ENCODE assay signal across 1 cellular context in the genomic region with DNA sequence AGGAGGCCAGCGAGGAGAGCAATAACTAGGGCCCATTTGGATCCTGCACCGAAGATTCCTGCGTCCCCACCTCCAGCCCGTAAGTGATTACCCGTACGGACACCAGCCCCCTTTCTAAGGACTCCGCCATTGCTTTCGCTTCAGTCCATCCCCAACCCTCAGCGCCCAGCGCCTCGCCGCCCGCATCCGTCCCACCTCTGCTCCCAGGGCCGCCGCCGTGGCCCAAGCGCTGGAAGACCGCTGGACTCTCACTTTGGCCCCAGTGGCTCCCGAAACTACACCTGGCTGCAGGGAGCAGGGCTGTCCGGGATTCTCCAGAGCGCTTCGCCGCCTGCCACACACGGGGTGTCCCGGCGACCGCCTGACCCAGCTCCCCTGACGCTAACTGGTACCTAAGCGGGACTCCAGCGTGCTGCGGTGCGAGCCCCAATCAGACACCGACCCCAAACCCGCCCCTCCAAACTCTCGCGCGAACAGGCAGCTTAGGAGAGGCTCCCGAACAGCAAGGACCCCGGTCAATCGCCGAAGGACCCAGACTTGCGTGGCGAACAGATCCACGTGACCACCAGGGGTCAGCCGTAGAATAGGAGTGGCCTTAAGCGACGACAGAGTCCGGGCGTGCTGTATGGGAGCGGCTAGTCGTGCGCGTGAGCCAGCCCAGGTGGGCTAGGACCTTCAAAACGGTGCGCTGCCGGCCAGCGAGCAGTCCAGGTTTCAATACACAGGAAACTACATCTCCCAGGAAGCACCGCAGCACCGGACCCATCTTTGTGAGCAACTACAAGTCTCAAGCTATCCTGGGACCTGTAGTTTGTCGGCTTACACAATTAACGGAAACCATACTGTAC.
TF ChIP-seq lines count a peak whose summit lies in the region.

TSS of gene CNPY2 (minus strand) at position 363 of the 848 bp plus-strand sequence. CDS start 771 bp downstream, outside the sequence.

TF ChIP-seq in HepG2, 621 proteins besides CTCF, POLR2A, EP300 and RAD21 (continued from another document and continues in another):
- peak; percentile 57; the same call in 1 of the 2 replicates for TF ChIP-seq ZNF576 (CRISPR knock-in tag; IDR thresholded peaks at IDR 0.05)
- TF ChIP-seq KDM6A (CRISPR knock-in tag; IDR thresholded peaks at IDR 0.05; ENCODE audit: low read depth): no peak
- TF ChIP-seq RAD51 (IDR thresholded peaks at IDR 0.05; ENCODE audit: borderline replicate concordance): peak; percentile 78
- TF ChIP-seq CREBL2 (CRISPR knock-in tag; IDR thresholded peaks at IDR 0.05; ENCODE audit: borderline replicate concordance): peak; percentile 39; the same call in 1 of the 2 replicates
- TF ChIP-seq, protein P1, sequence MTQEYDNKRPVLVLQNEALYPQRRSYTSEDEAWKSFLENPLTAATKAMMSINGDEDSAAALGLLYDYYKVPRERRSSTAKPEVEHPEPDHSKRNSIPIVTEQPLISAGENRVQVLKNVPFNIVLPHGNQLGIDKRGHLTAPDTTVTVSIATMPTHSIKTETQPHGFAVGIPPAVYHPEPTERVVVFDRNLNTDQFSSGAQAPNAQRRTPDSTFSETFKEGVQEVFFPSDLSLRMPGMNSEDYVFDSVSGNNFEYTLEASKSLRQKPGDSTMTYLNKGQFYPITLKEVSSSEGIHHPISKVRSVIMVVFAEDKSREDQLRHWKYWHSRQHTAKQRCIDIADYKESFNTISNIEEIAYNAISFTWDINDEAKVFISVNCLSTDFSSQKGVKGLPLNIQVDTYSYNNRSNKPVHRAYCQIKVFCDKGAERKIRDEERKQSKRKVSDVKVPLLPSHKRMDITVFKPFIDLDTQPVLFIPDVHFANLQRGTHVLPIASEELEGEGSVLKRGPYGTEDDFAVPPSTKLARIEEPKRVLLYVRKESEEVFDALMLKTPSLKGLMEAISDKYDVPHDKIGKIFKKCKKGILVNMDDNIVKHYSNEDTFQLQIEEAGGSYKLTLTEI (CRISPR knock-in tag; conservative IDR thresholded peaks at IDR 0.05): no peak
- TF ChIP-seq ZBTB42 (CRISPR knock-in tag; IDR thresholded peaks at IDR 0.05): 0 out of 2 replicates have a peak, but pooled peaks have one; percentile 76
- TF ChIP-seq SRF (IDR thresholded peaks at IDR 0.05; ENCODE audit: low read depth, low read length): no peak
- TF ChIP-seq, protein P2, sequence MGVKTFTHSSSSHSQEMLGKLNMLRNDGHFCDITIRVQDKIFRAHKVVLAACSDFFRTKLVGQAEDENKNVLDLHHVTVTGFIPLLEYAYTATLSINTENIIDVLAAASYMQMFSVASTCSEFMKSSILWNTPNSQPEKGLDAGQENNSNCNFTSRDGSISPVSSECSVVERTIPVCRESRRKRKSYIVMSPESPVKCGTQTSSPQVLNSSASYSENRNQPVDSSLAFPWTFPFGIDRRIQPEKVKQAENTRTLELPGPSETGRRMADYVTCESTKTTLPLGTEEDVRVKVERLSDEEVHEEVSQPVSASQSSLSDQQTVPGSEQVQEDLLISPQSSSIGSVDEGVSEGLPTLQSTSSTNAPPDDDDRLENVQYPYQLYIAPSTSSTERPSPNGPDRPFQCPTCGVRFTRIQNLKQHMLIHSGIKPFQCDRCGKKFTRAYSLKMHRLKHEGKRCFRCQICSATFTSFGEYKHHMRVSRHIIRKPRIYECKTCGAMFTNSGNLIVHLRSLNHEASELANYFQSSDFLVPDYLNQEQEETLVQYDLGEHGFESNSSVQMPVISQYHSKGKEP (CRISPR knock-in tag; IDR thresholded peaks at IDR 0.05): no peak
- TF ChIP-seq ZNF790 (CRISPR knock-in tag; IDR thresholded peaks at IDR 0.05; ENCODE audit: borderline replicate concordance): peak; percentile 79; the same call in 1 of the 2 replicates
- no peak for TF ChIP-seq ZBTB49 (CRISPR knock-in tag; IDR thresholded peaks at IDR 0.05; ENCODE audit: borderline replicate concordance)
- TF ChIP-seq ZBTB38 (CRISPR knock-in tag; IDR thresholded peaks at IDR 0.05): no peak; the same call in 1 of the 2 replicates
- TF ChIP-seq AGO2 (optimal IDR thresholded peaks at IDR 0.05; ENCODE audit: low read depth, low read length): peak; percentile 95
- no peak for TF ChIP-seq STAT5B (CRISPR knock-in tag; IDR thresholded peaks at IDR 0.05)
- TF ChIP-seq IKZF4 (CRISPR knock-in tag; IDR thresholded peaks at IDR 0.05; ENCODE audit: borderline replicate concordance, low read depth, not compliant biosample characterization): peak; percentile 27
- TF ChIP-seq NCOA2 (CRISPR knock-in tag; IDR thresholded peaks at IDR 0.05): peak; percentile 54
- TF ChIP-seq, protein P3, sequence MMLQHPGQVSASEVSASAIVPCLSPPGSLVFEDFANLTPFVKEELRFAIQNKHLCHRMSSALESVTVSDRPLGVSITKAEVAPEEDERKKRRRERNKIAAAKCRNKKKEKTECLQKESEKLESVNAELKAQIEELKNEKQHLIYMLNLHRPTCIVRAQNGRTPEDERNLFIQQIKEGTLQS (CRISPR knock-in tag; IDR thresholded peaks at IDR 0.05): peak; percentile 27; the same call in 1 of the 2 replicates
- no peak; the same call in 1 of the 2 replicates for TF ChIP-seq FOSL1 (CRISPR knock-in tag; IDR thresholded peaks at IDR 0.05; ENCODE audit: borderline replicate concordance)
- TF ChIP-seq MYC (CRISPR knock-in tag; IDR thresholded peaks at IDR 0.05; ENCODE audit: borderline replicate concordance): peak; percentile 95
- TF ChIP-seq NCOR1 (IDR thresholded peaks at IDR 0.05; ENCODE audit: borderline replicate concordance, low read length): no peak
- no peak for TF ChIP-seq RNF219 (CRISPR knock-in tag; IDR thresholded peaks at IDR 0.05)
- TF ChIP-seq ZNF446 (CRISPR knock-in tag; IDR thresholded peaks at IDR 0.05): peak; percentile 86; the same call in 1 of the 2 replicates
- TF ChIP-seq ATF2 (CRISPR knock-in tag; IDR thresholded peaks at IDR 0.05): peak; percentile 83
- TF ChIP-seq ARNTL (CRISPR knock-in tag; IDR thresholded peaks at IDR 0.05): peak; percentile 97
- TF ChIP-seq ZNF709 (CRISPR knock-in tag; IDR thresholded peaks at IDR 0.05): peak; percentile 78
- TF ChIP-seq ZFP37 (CRISPR knock-in tag; IDR thresholded peaks at IDR 0.05; ENCODE audit: borderline replicate concordance): peak; percentile 83; the same call in 1 of the 2 replicates
- TF ChIP-seq KDM5A (IDR thresholded peaks at IDR 0.05; ENCODE audit: borderline replicate concordance, low read length): no peak; the same call in 1 of the 2 replicates
- TF ChIP-seq GPBP1L1 (CRISPR knock-in tag; IDR thresholded peaks at IDR 0.05): no peak
- TF ChIP-seq REL (CRISPR knock-in tag; conservative IDR thresholded peaks at IDR 0.05): peak; percentile 91; the same call in 1 of the 2 replicates
- TF ChIP-seq POLR2AphosphoS2 (IDR thresholded peaks at IDR 0.05; ENCODE audit: low read depth, low read length): no peak
- TF ChIP-seq MED1 (CRISPR knock-in tag; IDR thresholded peaks at IDR 0.05): peak; percentile 85
- no peak for TF ChIP-seq MYNN (CRISPR knock-in tag; IDR thresholded peaks at IDR 0.05; ENCODE audit: low read depth)
- 0 out of 2 replicates have a peak, but pooled peaks have one; percentile 61 for TF ChIP-seq ZNF746 (CRISPR knock-in tag; IDR thresholded peaks at IDR 0.05)
- TF ChIP-seq HHEX (CRISPR knock-in tag; IDR thresholded peaks at IDR 0.05): no peak
- peak; percentile 98 for TF ChIP-seq HNRNPLL (IDR thresholded peaks at IDR 0.05; ENCODE audit: low read depth, low read length, poor library complexity, severe bottlenecking)
- TF ChIP-seq ZNF660 (CRISPR knock-in tag; IDR thresholded peaks at IDR 0.05; ENCODE audit: borderline replicate concordance, low read depth): no peak
- TF ChIP-seq ZNF577 (CRISPR knock-in tag; IDR thresholded peaks at IDR 0.05; ENCODE audit: borderline replicate concordance, low read depth): no peak
- TF ChIP-seq ZNF652 (CRISPR knock-in tag; IDR thresholded peaks at IDR 0.05; ENCODE audit: borderline replicate concordance, low read depth): no peak
- TF ChIP-seq ZNF329 (CRISPR knock-in tag; IDR thresholded peaks at IDR 0.05; ENCODE audit: low read depth): 0 out of 2 replicates have a peak, but pooled peaks have one; percentile 67
- peak; percentile 79; the same call in 1 of the 2 replicates for TF ChIP-seq NFKB2 (CRISPR knock-in tag; IDR thresholded peaks at IDR 0.05; ENCODE audit: borderline replicate concordance)
- TF ChIP-seq DZIP1 (CRISPR knock-in tag; IDR thresholded peaks at IDR 0.05): 0 out of 2 replicates have a peak, but pooled peaks have one; percentile 93
- TF ChIP-seq ZBTB8A (CRISPR knock-in tag; IDR thresholded peaks at IDR 0.05; ENCODE audit: borderline replicate concordance, low read depth): no peak; the same call in 1 of the 2 replicates
- TF ChIP-seq ZNF605 (CRISPR knock-in tag; IDR thresholded peaks at IDR 0.05): peak; percentile 81; the same call in 1 of the 2 replicates
- TF ChIP-seq HOXA9 (CRISPR knock-in tag; IDR thresholded peaks at IDR 0.05; ENCODE audit: borderline replicate concordance): 0 out of 2 replicates have a peak, but pooled peaks have one; percentile 40
